15 cellular contexts compared by ENCODE assay signal in genomic region chr3:9468460-9468859, GRCh38.
DNase-seq lines count a peak whose midpoint lies in the region; ATAC-seq and TF ChIP-seq lines count a peak whose summit lies in the region.
"Had no signal": no experiment of that assay in that cellular context is flagged by ENCODE, and none has a peak within 500 bp of the region (broad histone marks: within the 10 kb centered on the region; RNA-seq: fewer than 3 reads in every experiment).

No MANE protein-coding gene starts in this region.

- intact Hi-C loops in activated CD8-positive, alpha-beta T cell treated with anti-CD3 and anti-CD28 coated beads for 36 hours (cut with micrococcal nuclease): no loop called here

- no peak overlapping the region for H3K4me3 ChIP-seq in fibroblast of villous mesenchyme (ENCODE audit: low read depth, low read length)
- H3K4me3 ChIP-seq: MG63, SJSA1 had no signal

- DNase-seq in stimulated activated CD4-positive, alpha-beta T cell treated with anti-CD3 and anti-CD28 coated beads, Interleukin-15, amount 100 ng/mL, for 24 hours: peak; percentile 32
- DNase-seq in stimulated activated CD4-positive, alpha-beta T cell treated with anti-CD3 and anti-CD28 coated beads, Interleukin-12 subunit alpha, Interleukin-12 subunit beta, amount 100 ng/mL, for 4 hours: no peak
- DNase-seq in activated CD8-positive, alpha-beta T cell treated with anti-CD3 and anti-CD28 coated beads for 36 hours: peak; percentile 22
- peak; percentile 11 for DNase-seq in fibroblast of villous mesenchyme (ENCODE audit: low read depth)
- DNase-seq in type B pancreatic cell (ENCODE audit: extremely low spot score, unreplicated experiment): no peak
- no peak for DNase-seq in NCI-H446 treated with DMSO at 0.1 percent for 48 hours (lab: John Stamatoyannopoulos, UW)
- no peak for DNase-seq in anterior cingulate cortex (lab: John Stamatoyannopoulos, UW)
- DNase-seq: activated CD4-positive, CD25-positive, alpha-beta regulatory T cell; amygdala; GDM1; MG63; midbrain; posterior cingulate gyrus had no signal

- CTCF ChIA-PET in activated CD8-positive, alpha-beta T cell treated with anti-CD3 and anti-CD28 coated beads for 36 hours (lab: Charles Lee): no interaction called here

- TF ChIP-seq CTCF in activated CD8-positive, alpha-beta T cell treated with anti-CD3 and anti-CD28 coated beads for 36 hours (IDR thresholded peaks at IDR 0.05): no peak
- no peak for TF ChIP-seq CTCF in fibroblast of villous mesenchyme (IDR thresholded peaks at IDR 0.05; ENCODE audit: insufficient read depth, low read depth, low read length)
- TF ChIP-seq CTCF in type B pancreatic cell (conservative IDR thresholded peaks at IDR 0.05): no peak

- peak overlapping the region; percentile 53 for H3K27ac Mint-ChIP-seq in activated CD8-positive, alpha-beta T cell treated with anti-CD3 and anti-CD28 coated beads for 36 hours
- H3K27ac Mint-ChIP-seq in type B pancreatic cell: peak overlapping the region; percentile 3

- H3K4me1 Mint-ChIP-seq in activated CD8-positive, alpha-beta T cell treated with anti-CD3 and anti-CD28 coated beads for 36 hours (ENCODE audit: low read depth): peaks cover 15% of the 10 kb centered on the region
- H3K4me1 Mint-ChIP-seq in type B pancreatic cell (ENCODE audit: unreplicated experiment): no peaks in the 10 kb centered on the region

- H3K36me3 Mint-ChIP-seq in activated CD8-positive, alpha-beta T cell treated with anti-CD3 and anti-CD28 coated beads for 36 hours (ENCODE audit: low read depth): peaks cover 65% of the 10 kb centered on the region
- H3K36me3 Mint-ChIP-seq in type B pancreatic cell: peaks cover 60% of the 10 kb centered on the region

- H3K27me3 Mint-ChIP-seq in activated CD8-positive, alpha-beta T cell treated with anti-CD3 and anti-CD28 coated beads for 36 hours: no peaks in the 10 kb centered on the region
- no peaks in the 10 kb centered on the region for H3K27me3 Mint-ChIP-seq in type B pancreatic cell

- TF ChIP-seq POLR2A in GM18505 (IDR thresholded peaks at IDR 0.05; ENCODE audit: borderline replicate concordance, extremely low read depth, insufficient read depth, insufficient read length): no peak

- no peak overlapping the region for H3K4me3 Mint-ChIP-seq in activated CD8-positive, alpha-beta T cell treated with anti-CD3 and anti-CD28 coated beads for 36 hours
- no peak overlapping the region for H3K4me3 Mint-ChIP-seq in type B pancreatic cell

- H3K9me3 Mint-ChIP-seq in activated CD8-positive, alpha-beta T cell treated with anti-CD3 and anti-CD28 coated beads for 36 hours: no peaks in the 10 kb centered on the region
- H3K9me3 Mint-ChIP-seq in type B pancreatic cell: no peaks in the 10 kb centered on the region

- POLR2A ChIA-PET in activated CD8-positive, alpha-beta T cell treated with anti-CD3 and anti-CD28 coated beads for 36 hours (lab: Charles Lee): interaction anchor here (0.5 to 0.7 kb wide), 2 partner anchors 13 to 22 kb away, joined by 3 read pairs; no protein-coding TSS in a partner anchor

- ATAC-seq in activated CD8-positive, alpha-beta T cell treated with anti-CD3 and anti-CD28 coated beads for 36 hours: peak; percentile 58
- no peak for ATAC-seq in GM18505 (IDR thresholded peaks at IDR 0.05; ENCODE audit: unreplicated experiment)

Comparison
In these comparisons a context has a peak if more than half of its experiments do, and no peak if none do; other contexts are left out.
1. DNase-seq: peak in stimulated activated CD4-positive, alpha-beta T cell treated with anti-CD3 and anti-CD28 coated beads, Interleukin-15, amount 100 ng/mL, for 24 hours (single experiment), activated CD8-positive, alpha-beta T cell treated with anti-CD3 and anti-CD28 coated beads for 36 hours (single experiment) and fibroblast of villous mesenchyme (single experiment); none in stimulated activated CD4-positive, alpha-beta T cell treated with anti-CD3 and anti-CD28 coated beads, Interleukin-12 subunit alpha, Interleukin-12 subunit beta, amount 100 ng/mL, for 4 hours (single experiment), type B pancreatic cell (single experiment), NCI-H446 treated with DMSO at 0.1 percent for 48 hours (single experiment) and anterior cingulate cortex (0 of 58).